Comparison of ENCODE assay signal across 11 cellular contexts in genomic region chr3:187920871-187921270, GRCh38.
DNase-seq lines count a peak whose midpoint lies in the region; ATAC-seq and TF ChIP-seq lines count a peak whose summit lies in the region.
"Had no signal": no experiment of that assay in that cellular context is flagged by ENCODE, and none has a peak within 500 bp of the region (broad histone marks: within the 10 kb centered on the region; RNA-seq: fewer than 3 reads in every experiment).

No MANE protein-coding gene starts in this region.

- TF ChIP-seq CTCF in left ventricle myocardium inferior (IDR thresholded peaks at IDR 0.05; ENCODE audit: borderline replicate concordance) (no peak), SK-N-SH (IDR thresholded peaks at IDR 0.05) (no peak), transverse colon (IDR thresholded peaks at IDR 0.05) (no peak)

- H3K36me3 ChIP-seq in left ventricle myocardium inferior (no peaks in the 10 kb centered on the region), SK-N-SH (replicated peaks in 1 of 2; ENCODE audit: control insufficient read depth in 1 of 2, insufficient read depth in 2 of 2, low read length in 1 of 2) (no peaks in the 10 kb centered on the region), transverse colon (no peaks in the 10 kb centered on the region)

- TF ChIP-seq POLR2A in transverse colon (IDR thresholded peaks at IDR 0.05) = no peak

- H3K9me3 ChIP-seq in left ventricle myocardium inferior (replicated peaks) = peaks cover 12% of the 10 kb centered on the region
- peaks cover 8% of the 10 kb centered on the region; the same call in 1 of the 2 replicates for H3K9me3 ChIP-seq in SK-N-SH
- peaks cover 5 to 8% of the 10 kb centered on the region in 2 donors for H3K9me3 ChIP-seq in transverse colon
- H3K9me3 ChIP-seq: psoas muscle had no signal

- H3F3A ChIP-seq in SK-N-SH (replicated peaks; ENCODE audit: insufficient read depth) = no peaks in the 10 kb centered on the region

- in situ Hi-C loops in transverse colon (cut with MboI; ENCODE audit: low pct_ligation_motif_present in 1 of 4, low pct_unique_long_range_greater_than_20kb in 1 of 4, low sequenced_read_pairs in 3 of 4) = no loop called here

- ATAC-seq in left cardiac atrium = no peak
- ATAC-seq in GM18519 (IDR thresholded peaks at IDR 0.05; ENCODE audit: low FRiP score, unreplicated experiment) = no peak
- ATAC-seq: Panc1, psoas muscle had no signal

- no peaks in the 10 kb centered on the region for H4K20me1 ChIP-seq in SK-N-SH (ENCODE audit: insufficient read depth)

- intact Hi-C loops in left ventricle myocardium inferior (cut with micrococcal nuclease) (no loop called here), left cardiac atrium (cut with DNase I) (no loop called here), transverse colon (cut with DNase I; ENCODE audit: low total_unique reads) (no loop called here)

- H3K4me1 ChIP-seq in left ventricle myocardium inferior (peaks cover 4% of the 10 kb centered on the region), SK-N-SH (ENCODE audit: control insufficient read depth in 1 of 2, insufficient read depth in 2 of 2, low read depth in 1 of 2, low read length in 1 of 2) (peaks cover 0 to 21% of the 10 kb centered on the region in 2 experiments; a peak in 2 of 4 replicates), transverse colon (peaks cover 0 to 9% (median 1%) of the 10 kb centered on the region in 4 donors)

- POLR2A ChIA-PET in SK-N-SH (lab: Yijun Ruan, JAX) = no interaction called here

- H3K4me3 ChIP-seq in left ventricle myocardium inferior = no peak overlapping the region
- no peak overlapping the region for H3K4me3 ChIP-seq in SK-N-SH (ENCODE audit: low read depth in 2 of 2, low read length in 1 of 2)
- no peak overlapping the region for H3K4me3 ChIP-seq in transverse colon
- H3K4me3 ChIP-seq: psoas muscle had no signal

- peak overlapping the region; percentile 38; the same call in 1 of the 2 replicates for H2AFZ ChIP-seq in SK-N-SH (ENCODE audit: low read depth)

- DNase-seq in left ventricle myocardium inferior = no peak
- no peak for DNase-seq in left cardiac atrium
- no peak for DNase-seq in SK-N-SH
- peak; percentile 61 for DNase-seq in fibroblast of peridontal ligament (ENCODE audit: extremely low read depth)
- peak; percentile 29 for DNase-seq in transverse colon
- DNase-seq in ecto neural progenitor cell (ENCODE audit: low spot score) = no peak
- DNase-seq in foreskin melanocyte = no peak
- DNase-seq: NCI-H1436 treated with DMSO at 0.1 percent for 48 hours had no signal

- no peak for TF ChIP-seq RAD21 in SK-N-SH (IDR thresholded peaks at IDR 0.05; ENCODE audit: low read length)

- no peak overlapping the region for H3K9ac ChIP-seq in SK-N-SH

- H3K27ac ChIP-seq in left ventricle myocardium inferior (replicated peaks) = peak overlapping the region; percentile 20
- no peak overlapping the region for H3K27ac ChIP-seq in SK-N-SH (ENCODE audit: low read depth in 2 of 2, low read length in 1 of 2)
- H3K27ac ChIP-seq in transverse colon = peak overlapping the region in 3 of 4 donors; percentile 14 to 51 (median 14)
- H3K27ac ChIP-seq: psoas muscle had no signal

- CTCF ChIA-PET in SK-N-SH (lab: Yijun Ruan, JAX) = interaction anchor here (0.9 kb wide), 1 partner anchor 10 kb away, joined by 3 read pairs; no protein-coding TSS in a partner anchor

- H3K9me2 ChIP-seq in SK-N-SH = no peaks in the 10 kb centered on the region

- 48% methylated on average over 6 of the region's 6 CpGs for WGBS in SK-N-SH (ENCODE audit: low lambda C conversion rate)
- 13 to 62% methylated on average over 1 to 6 of the region's 6 CpGs for WGBS in transverse colon (ENCODE audit: low coverage in 1 of 2), 2 donors

- H3K27me3 ChIP-seq in left ventricle myocardium inferior (ENCODE audit: low read depth) = no peaks in the 10 kb centered on the region
- no peaks in the 10 kb centered on the region for H3K27me3 ChIP-seq in SK-N-SH (ENCODE audit: insufficient read depth)
- no peaks in the 10 kb centered on the region for H3K27me3 ChIP-seq in transverse colon

- no peaks in the 10 kb centered on the region for H3K79me2 ChIP-seq in SK-N-SH (ENCODE audit: insufficient read depth)

- no peak for TF ChIP-seq EP300 in SK-N-SH (IDR thresholded peaks at IDR 0.05; ENCODE audit: borderline replicate concordance in 1 of 2, low read depth in 1 of 2, low read length in 1 of 2)
- TF ChIP-seq EP300 in transverse colon (IDR thresholded peaks at IDR 0.05; ENCODE audit: low read depth) = no peak

- H3K4me2 ChIP-seq in SK-N-SH = no peak overlapping the region

TF ChIP-seq in SK-N-SH, 30 proteins besides CTCF, POLR2A, EP300 and RAD21:
- TF ChIP-seq SIN3A (IDR thresholded peaks at IDR 0.05; ENCODE audit: borderline replicate concordance, low read depth, low read length) (no peak), RCOR1 (IDR thresholded peaks at IDR 0.05; ENCODE audit: low read length) (no peak), USF1 (IDR thresholded peaks at IDR 0.05; ENCODE audit: borderline replicate concordance, low read depth) (no peak), FOXM1 (IDR thresholded peaks at IDR 0.05; ENCODE audit: low read depth) (no peak), RFX5 (IDR thresholded peaks at IDR 0.05; ENCODE audit: low read length) (no peak), JUND (IDR thresholded peaks at IDR 0.05) (no peak), MEF2A (IDR thresholded peaks at IDR 0.05; ENCODE audit: borderline replicate concordance, low read depth) (no peak), TCF12 (IDR thresholded peaks at IDR 0.05) (peak; percentile 64), YY1 (IDR thresholded peaks at IDR 0.05; ENCODE audit: low read depth) (no peak), SMC3 (IDR thresholded peaks at IDR 0.05; ENCODE audit: low read depth, low read length) (no peak), PBX3 (IDR thresholded peaks at IDR 0.05) (peak; percentile 12; the same call in 1 of the 2 replicates), REST (IDR thresholded peaks at IDR 0.05; ENCODE audit: low read depth, low read length) (no peak)
- TF ChIP-seq, protein P1, sequence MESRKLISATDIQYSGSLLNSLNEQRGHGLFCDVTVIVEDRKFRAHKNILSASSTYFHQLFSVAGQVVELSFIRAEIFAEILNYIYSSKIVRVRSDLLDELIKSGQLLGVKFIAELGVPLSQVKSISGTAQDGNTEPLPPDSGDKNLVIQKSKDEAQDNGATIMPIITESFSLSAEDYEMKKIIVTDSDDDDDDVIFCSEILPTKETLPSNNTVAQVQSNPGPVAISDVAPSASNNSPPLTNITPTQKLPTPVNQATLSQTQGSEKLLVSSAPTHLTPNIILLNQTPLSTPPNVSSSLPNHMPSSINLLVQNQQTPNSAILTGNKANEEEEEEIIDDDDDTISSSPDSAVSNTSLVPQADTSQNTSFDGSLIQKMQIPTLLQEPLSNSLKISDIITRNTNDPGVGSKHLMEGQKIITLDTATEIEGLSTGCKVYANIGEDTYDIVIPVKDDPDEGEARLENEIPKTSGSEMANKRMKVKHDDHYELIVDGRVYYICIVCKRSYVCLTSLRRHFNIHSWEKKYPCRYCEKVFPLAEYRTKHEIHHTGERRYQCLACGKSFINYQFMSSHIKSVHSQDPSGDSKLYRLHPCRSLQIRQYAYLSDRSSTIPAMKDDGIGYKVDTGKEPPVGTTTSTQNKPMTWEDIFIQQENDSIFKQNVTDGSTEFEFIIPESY (IDR thresholded peaks at IDR 0.05; ENCODE audit: borderline replicate concordance, low read depth) = no peak
- TF ChIP-seq, protein P2, sequence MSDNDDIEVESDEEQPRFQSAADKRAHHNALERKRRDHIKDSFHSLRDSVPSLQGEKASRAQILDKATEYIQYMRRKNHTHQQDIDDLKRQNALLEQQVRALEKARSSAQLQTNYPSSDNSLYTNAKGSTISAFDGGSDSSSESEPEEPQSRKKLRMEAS (IDR thresholded peaks at IDR 0.05; ENCODE audit: low read depth) = no peak

Comparison
In these comparisons a context has a peak if more than half of its experiments do, and no peak if none do; other contexts are left out.
1. DNase-seq: peak in fibroblast of peridontal ligament (single experiment) and transverse colon (single experiment); none in left ventricle myocardium inferior (single experiment), left cardiac atrium (single experiment), SK-N-SH (single experiment), ecto neural progenitor cell (single experiment) and foreskin melanocyte (single experiment).
2. H3K27ac ChIP-seq: peak in left ventricle myocardium inferior (single experiment) and transverse colon (3 of 4); none in SK-N-SH (0 of 2).